ENCODE assay signal across 10 cellular contexts in genomic region chr9:93600504-93600903, GRCh38. TPM values are rescaled to one million over a fixed set of nuclear protein-coding genes. Genes with fewer than 3 reads are reported as not detected.
DNase-seq lines count a peak whose midpoint lies in the region; ATAC-seq and TF ChIP-seq lines count a peak whose summit lies in the region.
"Had no signal": no experiment of that assay in that cellular context is flagged by ENCODE, and none has a peak within 500 bp of the region (broad histone marks: within the 10 kb centered on the region; RNA-seq: fewer than 3 reads in every experiment).

No MANE protein-coding gene starts in this region.

- DNase-seq in activated CD4-positive, alpha-beta T cell treated with anti-CD3 and anti-CD28 coated beads, Interleukin-2, amount 10 ng/mL, durations not matched to agents 24 days and 14 days: peak; percentile 69
- no peak for DNase-seq in activated CD4-positive, alpha-beta T cell treated with anti-CD3 and anti-CD28 coated beads, Interleukin-2, amount 50 U/mL, for 4 hours
- DNase-seq in NCI-H2196 treated with DMSO at 0.1 percent for 48 hours (lab: John Stamatoyannopoulos, UW; ENCODE audit: unreplicated experiment) (peak; percentile 28), chondrocyte (ENCODE audit: low spot score) (peak; percentile 56), spleen (peak; percentile 73)
- no peak for DNase-seq in central memory CD4-positive, alpha-beta T cell

- peaks cover 7% of the 10 kb centered on the region for H3K36me3 Mint-ChIP-seq in activated CD4-positive, alpha-beta T cell treated with anti-CD3 and anti-CD28 coated beads, Interleukin-2, amount 10 ng/mL, durations not matched to agents 24 days and 14 days (ENCODE audit: low read depth)
- H3K36me3 Mint-ChIP-seq in chondrocyte (ENCODE audit: low read depth): no peaks in the 10 kb centered on the region

- peaks cover 37% of the 10 kb centered on the region for H3K4me1 Mint-ChIP-seq in activated CD4-positive, alpha-beta T cell treated with anti-CD3 and anti-CD28 coated beads, Interleukin-2, amount 10 ng/mL, durations not matched to agents 24 days and 14 days
- peaks cover 27% of the 10 kb centered on the region for H3K4me1 Mint-ChIP-seq in chondrocyte (ENCODE audit: low read depth)

- intact Hi-C loops in activated CD4-positive, alpha-beta T cell treated with anti-CD3 and anti-CD28 coated beads, Interleukin-2, amount 10 ng/mL, durations not matched to agents 24 days and 14 days (cut with micrococcal nuclease): no loop called here
- intact Hi-C loops in spleen (cut with DNase I; ENCODE audit: low total_unique reads): no loop called here

- H3K27me3 Mint-ChIP-seq in activated CD4-positive, alpha-beta T cell treated with anti-CD3 and anti-CD28 coated beads, Interleukin-2, amount 10 ng/mL, durations not matched to agents 24 days and 14 days: no peaks in the 10 kb centered on the region
- no peaks in the 10 kb centered on the region for H3K27me3 Mint-ChIP-seq in chondrocyte (ENCODE audit: low read depth)

- peaks cover 0 to 2% (median 0%) of the 10 kb centered on the region in 6 donors for H3K36me3 ChIP-seq in spleen

- TF ChIP-seq CTCF in chondrocyte (IDR thresholded peaks at IDR 0.05) (no peak), spleen (IDR thresholded peaks at IDR 0.05 in 8 of 11, conservative IDR thresholded peaks at IDR 0.05 in 3 of 11) (no peak)

- peaks cover 11 to 63% (median 46%) of the 10 kb centered on the region in 6 donors for H3K4me1 ChIP-seq in spleen

- H3K4me3 Mint-ChIP-seq in activated CD4-positive, alpha-beta T cell treated with anti-CD3 and anti-CD28 coated beads, Interleukin-2, amount 10 ng/mL, durations not matched to agents 24 days and 14 days: peak overlapping the region; percentile 17
- no peak overlapping the region for H3K4me3 Mint-ChIP-seq in chondrocyte (ENCODE audit: unreplicated experiment)
- H3K4me3 Mint-ChIP-seq: mesothelial cell of epicardium had no signal

- no peaks in the 10 kb centered on the region for H3K27me3 ChIP-seq in spleen (replicated peaks in 1 of 7)

- WGBS in spleen, 5 donors: 13 to 23% (median 16%) methylated on average over 2 to 3 of the region's 3 CpGs

- H3K4me3 ChIP-seq in spleen: no peak overlapping the region

- peak overlapping the region in 2 of 8 donors; percentile 59 to 61 for H3K27ac ChIP-seq in spleen
- H3K27ac ChIP-seq: VCaP had no signal

- no peak for TF ChIP-seq POLR2A in spleen (IDR thresholded peaks at IDR 0.05)

- ATAC-seq in HG02642 (IDR thresholded peaks at IDR 0.05; ENCODE audit: poor library complexity, unreplicated experiment) (no peak), GM18861 (IDR thresholded peaks at IDR 0.05; ENCODE audit: unreplicated experiment) (no peak)

- peaks cover 0 to under 1% (median 0%) of the 10 kb centered on the region in 8 donors for H3K9me3 ChIP-seq in spleen

- H3K9me3 Mint-ChIP-seq in activated CD4-positive, alpha-beta T cell treated with anti-CD3 and anti-CD28 coated beads, Interleukin-2, amount 10 ng/mL, durations not matched to agents 24 days and 14 days: peaks cover 3% of the 10 kb centered on the region
- peaks cover 5% of the 10 kb centered on the region for H3K9me3 Mint-ChIP-seq in chondrocyte (ENCODE audit: low read depth)

- no peak overlapping the region for H3K27ac Mint-ChIP-seq in activated CD4-positive, alpha-beta T cell treated with anti-CD3 and anti-CD28 coated beads, Interleukin-2, amount 10 ng/mL, durations not matched to agents 24 days and 14 days
- H3K27ac Mint-ChIP-seq in chondrocyte (ENCODE audit: unreplicated experiment): no peak overlapping the region

RNA-seq across cellular contexts. Expression of gene PHF2, which starts 24.1 kb away (rescaled TPM):
- 22.4 and 25.0 TPM in 2 replicates for total RNA-seq in activated CD4-positive, alpha-beta T cell treated with anti-CD3 and anti-CD28 coated beads, Interleukin-2, amount 10 ng/mL, durations not matched to agents 24 days and 14 days
- total RNA-seq in chondrocyte (28.5 to 30.1 TPM (median 29.4 TPM) in 3 replicates), spleen (10 to 100 TPM; 27.6 to 46.2 (median 32.6) TPM)
- polyA plus RNA-seq in spleen: 10 to 100 TPM; 11.2 to 23.1 (median 13.7) TPM

Comparison
In these comparisons a context has a peak if more than half of its experiments do, and no peak if none do; other contexts are left out.
1. DNase-seq: peak in activated CD4-positive, alpha-beta T cell treated with anti-CD3 and anti-CD28 coated beads, Interleukin-2, amount 10 ng/mL, durations not matched to agents 24 days and 14 days (single experiment), NCI-H2196 treated with DMSO at 0.1 percent for 48 hours (single experiment), chondrocyte (single experiment) and spleen (single experiment); none in activated CD4-positive, alpha-beta T cell treated with anti-CD3 and anti-CD28 coated beads, Interleukin-2, amount 50 U/mL, for 4 hours (0 of 2) and central memory CD4-positive, alpha-beta T cell (single experiment).